1 cellular context compared by ENCODE assay signal in the genomic region with DNA sequence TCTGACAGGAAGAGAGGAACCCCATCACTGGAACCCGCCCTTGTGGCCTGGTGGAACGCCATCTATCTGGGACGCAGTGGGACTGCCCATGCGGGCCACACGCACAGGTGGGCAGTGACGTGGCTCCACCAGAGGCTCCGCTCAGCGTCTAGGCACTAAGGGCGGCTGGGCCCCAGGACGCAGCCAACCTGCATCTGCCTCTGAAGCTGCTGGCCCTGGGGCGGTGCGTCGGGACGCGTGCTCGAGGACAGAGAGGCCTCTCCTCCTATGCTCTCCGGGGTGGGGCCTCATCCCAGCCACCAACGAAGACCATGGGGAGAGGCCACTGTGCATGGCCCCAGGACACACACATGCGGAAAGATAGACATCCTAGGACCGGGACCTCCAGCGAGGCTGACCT.
TF ChIP-seq lines count a peak whose summit lies in the region.

No MANE protein-coding gene starts in this region.

TF ChIP-seq in SK-N-SH treated with all-trans-retinoic acid at 6 μM for 48 hours, 23 proteins besides CTCF, POLR2A, EP300 and RAD21 (continued from another document):
- no peak for TF ChIP-seq POU6F1 (CRISPR knock-in tag; IDR thresholded peaks at IDR 0.05; ENCODE audit: borderline replicate concordance, low read depth)
